ENCODE assay signal across 1 cellular context in genomic region chr6:28250747-28251146, GRCh38.
TF ChIP-seq lines count a peak whose summit lies in the region.

No MANE protein-coding gene starts in this region.

TF ChIP-seq in endothelial cell of umbilical vein, 7 proteins besides CTCF, POLR2A, EP300 and RAD21:
- TF ChIP-seq MAX (IDR thresholded peaks at IDR 0.05; ENCODE audit: insufficient read depth, insufficient read length) (no peak), POLR2AphosphoS5 (IDR thresholded peaks at IDR 0.05; ENCODE audit: insufficient read depth, low read depth, low read length) (no peak), FOS (IDR thresholded peaks at IDR 0.05; ENCODE audit: borderline replicate concordance, insufficient read depth, low read length) (no peak), JUN (IDR thresholded peaks at IDR 0.05; ENCODE audit: borderline replicate concordance, insufficient read depth, insufficient read length, low read depth) (no peak), MYC (IDR thresholded peaks at IDR 0.05; ENCODE audit: low read depth, low read length) (no peak)
TF ChIP-seq in endothelial cell of umbilical vein: peak in this region for 0.
